Comparison of ENCODE assay signal across 1 cellular context in the genomic region with DNA sequence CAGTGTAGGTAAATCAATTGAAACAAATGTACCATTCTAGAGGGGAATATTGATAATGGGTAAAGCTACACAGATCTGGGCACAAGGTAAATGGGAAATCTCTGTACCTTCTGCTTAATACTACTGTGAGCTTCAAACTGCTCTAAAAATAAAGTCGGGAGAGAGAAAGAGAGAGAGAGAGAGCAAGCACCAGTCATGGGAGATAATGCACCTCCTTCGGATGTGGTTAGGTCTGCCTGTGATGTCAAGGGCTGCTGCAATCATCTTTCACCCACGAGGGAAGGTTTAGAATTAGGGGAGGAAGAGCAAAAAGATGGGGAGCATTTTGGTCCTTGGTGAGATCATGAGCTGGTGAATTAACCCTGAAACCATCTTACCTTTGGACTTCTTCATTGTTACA.
TF ChIP-seq lines count a peak whose summit lies in the region.

No MANE protein-coding gene starts in this region.

TF ChIP-seq in K562, 482 proteins besides CTCF, POLR2A, EP300 and RAD21 (continued from another document and continues in another):
- TF ChIP-seq, protein P1, sequence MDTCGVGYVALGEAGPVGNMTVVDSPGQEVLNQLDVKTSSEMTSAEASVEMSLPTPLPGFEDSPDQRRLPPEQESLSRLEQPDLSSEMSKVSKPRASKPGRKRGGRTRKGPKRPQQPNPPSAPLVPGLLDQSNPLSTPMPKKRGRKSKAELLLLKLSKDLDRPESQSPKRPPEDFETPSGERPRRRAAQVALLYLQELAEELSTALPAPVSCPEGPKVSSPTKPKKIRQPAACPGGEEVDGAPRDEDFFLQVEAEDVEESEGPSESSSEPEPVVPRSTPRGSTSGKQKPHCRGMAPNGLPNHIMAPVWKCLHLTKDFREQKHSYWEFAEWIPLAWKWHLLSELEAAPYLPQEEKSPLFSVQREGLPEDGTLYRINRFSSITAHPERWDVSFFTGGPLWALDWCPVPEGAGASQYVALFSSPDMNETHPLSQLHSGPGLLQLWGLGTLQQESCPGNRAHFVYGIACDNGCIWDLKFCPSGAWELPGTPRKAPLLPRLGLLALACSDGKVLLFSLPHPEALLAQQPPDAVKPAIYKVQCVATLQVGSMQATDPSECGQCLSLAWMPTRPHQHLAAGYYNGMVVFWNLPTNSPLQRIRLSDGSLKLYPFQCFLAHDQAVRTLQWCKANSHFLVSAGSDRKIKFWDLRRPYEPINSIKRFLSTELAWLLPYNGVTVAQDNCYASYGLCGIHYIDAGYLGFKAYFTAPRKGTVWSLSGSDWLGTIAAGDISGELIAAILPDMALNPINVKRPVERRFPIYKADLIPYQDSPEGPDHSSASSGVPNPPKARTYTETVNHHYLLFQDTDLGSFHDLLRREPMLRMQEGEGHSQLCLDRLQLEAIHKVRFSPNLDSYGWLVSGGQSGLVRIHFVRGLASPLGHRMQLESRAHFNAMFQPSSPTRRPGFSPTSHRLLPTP (IDR thresholded peaks at IDR 0.05; ENCODE audit: borderline replicate concordance, extremely low read depth, insufficient read length), result no peak
- no peak for TF ChIP-seq NFXL1 (CRISPR knock-in tag; IDR thresholded peaks at IDR 0.05)
- no peak for TF ChIP-seq ZNF253 (CRISPR knock-in tag; conservative IDR thresholded peaks at IDR 0.05)
- TF ChIP-seq TARDBP (IDR thresholded peaks at IDR 0.05), result no peak
- TF ChIP-seq, protein P2, sequence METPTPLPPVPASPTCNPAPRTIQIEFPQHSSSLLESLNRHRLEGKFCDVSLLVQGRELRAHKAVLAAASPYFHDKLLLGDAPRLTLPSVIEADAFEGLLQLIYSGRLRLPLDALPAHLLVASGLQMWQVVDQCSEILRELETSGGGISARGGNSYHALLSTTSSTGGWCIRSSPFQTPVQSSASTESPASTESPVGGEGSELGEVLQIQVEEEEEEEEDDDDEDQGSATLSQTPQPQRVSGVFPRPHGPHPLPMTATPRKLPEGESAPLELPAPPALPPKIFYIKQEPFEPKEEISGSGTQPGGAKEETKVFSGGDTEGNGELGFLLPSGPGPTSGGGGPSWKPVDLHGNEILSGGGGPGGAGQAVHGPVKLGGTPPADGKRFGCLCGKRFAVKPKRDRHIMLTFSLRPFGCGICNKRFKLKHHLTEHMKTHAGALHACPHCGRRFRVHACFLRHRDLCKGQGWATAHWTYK (CRISPR knock-in tag; IDR thresholded peaks at IDR 0.05), result no peak
- no peak for TF ChIP-seq MAFG (tag; conservative IDR thresholded peaks at IDR 0.05)
- TF ChIP-seq, protein P3, sequence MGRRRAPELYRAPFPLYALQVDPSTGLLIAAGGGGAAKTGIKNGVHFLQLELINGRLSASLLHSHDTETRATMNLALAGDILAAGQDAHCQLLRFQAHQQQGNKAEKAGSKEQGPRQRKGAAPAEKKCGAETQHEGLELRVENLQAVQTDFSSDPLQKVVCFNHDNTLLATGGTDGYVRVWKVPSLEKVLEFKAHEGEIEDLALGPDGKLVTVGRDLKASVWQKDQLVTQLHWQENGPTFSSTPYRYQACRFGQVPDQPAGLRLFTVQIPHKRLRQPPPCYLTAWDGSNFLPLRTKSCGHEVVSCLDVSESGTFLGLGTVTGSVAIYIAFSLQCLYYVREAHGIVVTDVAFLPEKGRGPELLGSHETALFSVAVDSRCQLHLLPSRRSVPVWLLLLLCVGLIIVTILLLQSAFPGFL (CRISPR knock-in tag; IDR thresholded peaks at IDR 0.05), result no peak
- TF ChIP-seq CREM (IDR thresholded peaks at IDR 0.05; ENCODE audit: low read depth), result peak; percentile 73; the same call in 1 of the 2 replicates
- TF ChIP-seq CXXC5 (CRISPR knock-in tag; IDR thresholded peaks at IDR 0.05), result no peak
- TF ChIP-seq ATF7 (IDR thresholded peaks at IDR 0.05), result no peak
- TF ChIP-seq ZNF445 (CRISPR knock-in tag; IDR thresholded peaks at IDR 0.05; ENCODE audit: low read depth), result no peak
- TF ChIP-seq PTBP1 (IDR thresholded peaks at IDR 0.05; ENCODE audit: low read depth, low read length), result no peak
- TF ChIP-seq HDAC1 (IDR thresholded peaks at IDR 0.05), result 0 out of 4 replicates have a peak, but pooled peaks of 1 of the 2 experiments have one; percentile 20
- TF ChIP-seq, protein P4, sequence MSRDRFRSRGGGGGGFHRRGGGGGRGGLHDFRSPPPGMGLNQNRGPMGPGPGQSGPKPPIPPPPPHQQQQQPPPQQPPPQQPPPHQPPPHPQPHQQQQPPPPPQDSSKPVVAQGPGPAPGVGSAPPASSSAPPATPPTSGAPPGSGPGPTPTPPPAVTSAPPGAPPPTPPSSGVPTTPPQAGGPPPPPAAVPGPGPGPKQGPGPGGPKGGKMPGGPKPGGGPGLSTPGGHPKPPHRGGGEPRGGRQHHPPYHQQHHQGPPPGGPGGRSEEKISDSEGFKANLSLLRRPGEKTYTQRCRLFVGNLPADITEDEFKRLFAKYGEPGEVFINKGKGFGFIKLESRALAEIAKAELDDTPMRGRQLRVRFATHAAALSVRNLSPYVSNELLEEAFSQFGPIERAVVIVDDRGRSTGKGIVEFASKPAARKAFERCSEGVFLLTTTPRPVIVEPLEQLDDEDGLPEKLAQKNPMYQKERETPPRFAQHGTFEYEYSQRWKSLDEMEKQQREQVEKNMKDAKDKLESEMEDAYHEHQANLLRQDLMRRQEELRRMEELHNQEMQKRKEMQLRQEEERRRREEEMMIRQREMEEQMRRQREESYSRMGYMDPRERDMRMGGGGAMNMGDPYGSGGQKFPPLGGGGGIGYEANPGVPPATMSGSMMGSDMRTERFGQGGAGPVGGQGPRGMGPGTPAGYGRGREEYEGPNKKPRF (IDR thresholded peaks at IDR 0.05; ENCODE audit: low read depth, low read length), result no peak
- TF ChIP-seq, protein P5, sequence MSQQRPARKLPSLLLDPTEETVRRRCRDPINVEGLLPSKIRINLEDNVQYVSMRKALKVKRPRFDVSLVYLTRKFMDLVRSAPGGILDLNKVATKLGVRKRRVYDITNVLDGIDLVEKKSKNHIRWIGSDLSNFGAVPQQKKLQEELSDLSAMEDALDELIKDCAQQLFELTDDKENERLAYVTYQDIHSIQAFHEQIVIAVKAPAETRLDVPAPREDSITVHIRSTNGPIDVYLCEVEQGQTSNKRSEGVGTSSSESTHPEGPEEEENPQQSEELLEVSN (IDR thresholded peaks at IDR 0.05; ENCODE audit: borderline replicate concordance in 1 of 2, extremely low read depth in 1 of 2, insufficient read depth in 1 of 2, insufficient read length in 1 of 2, low read depth in 1 of 2, low read length in 1 of 2, poor library complexity in 1 of 2, severe bottlenecking in 1 of 2), result no peak
- TF ChIP-seq ZNF561 (CRISPR knock-in tag; conservative IDR thresholded peaks at IDR 0.05), result no peak
- TF ChIP-seq NRF1 (conservative IDR thresholded peaks at IDR 0.05 in 1 of 2, IDR thresholded peaks at IDR 0.05 in 1 of 2), result no peak
- no peak for TF ChIP-seq ZKSCAN1 (IDR thresholded peaks at IDR 0.05; ENCODE audit: low read depth, low read length)
- TF ChIP-seq ESRRB (CRISPR knock-in tag; IDR thresholded peaks at IDR 0.05; ENCODE audit: borderline replicate concordance), result no peak
- TF ChIP-seq, protein P6, sequence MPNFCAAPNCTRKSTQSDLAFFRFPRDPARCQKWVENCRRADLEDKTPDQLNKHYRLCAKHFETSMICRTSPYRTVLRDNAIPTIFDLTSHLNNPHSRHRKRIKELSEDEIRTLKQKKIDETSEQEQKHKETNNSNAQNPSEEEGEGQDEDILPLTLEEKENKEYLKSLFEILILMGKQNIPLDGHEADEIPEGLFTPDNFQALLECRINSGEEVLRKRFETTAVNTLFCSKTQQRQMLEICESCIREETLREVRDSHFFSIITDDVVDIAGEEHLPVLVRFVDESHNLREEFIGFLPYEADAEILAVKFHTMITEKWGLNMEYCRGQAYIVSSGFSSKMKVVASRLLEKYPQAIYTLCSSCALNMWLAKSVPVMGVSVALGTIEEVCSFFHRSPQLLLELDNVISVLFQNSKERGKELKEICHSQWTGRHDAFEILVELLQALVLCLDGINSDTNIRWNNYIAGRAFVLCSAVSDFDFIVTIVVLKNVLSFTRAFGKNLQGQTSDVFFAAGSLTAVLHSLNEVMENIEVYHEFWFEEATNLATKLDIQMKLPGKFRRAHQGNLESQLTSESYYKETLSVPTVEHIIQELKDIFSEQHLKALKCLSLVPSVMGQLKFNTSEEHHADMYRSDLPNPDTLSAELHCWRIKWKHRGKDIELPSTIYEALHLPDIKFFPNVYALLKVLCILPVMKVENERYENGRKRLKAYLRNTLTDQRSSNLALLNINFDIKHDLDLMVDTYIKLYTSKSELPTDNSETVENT (CRISPR knock-in tag; IDR thresholded peaks at IDR 0.05), result no peak
- TF ChIP-seq, protein P7, sequence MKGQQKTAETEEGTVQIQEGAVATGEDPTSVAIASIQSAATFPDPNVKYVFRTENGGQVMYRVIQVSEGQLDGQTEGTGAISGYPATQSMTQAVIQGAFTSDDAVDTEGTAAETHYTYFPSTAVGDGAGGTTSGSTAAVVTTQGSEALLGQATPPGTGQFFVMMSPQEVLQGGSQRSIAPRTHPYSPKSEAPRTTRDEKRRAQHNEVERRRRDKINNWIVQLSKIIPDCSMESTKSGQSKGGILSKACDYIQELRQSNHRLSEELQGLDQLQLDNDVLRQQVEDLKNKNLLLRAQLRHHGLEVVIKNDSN (CRISPR knock-in tag; IDR thresholded peaks at IDR 0.05), result no peak
- peak; percentile 25; the same call in 1 of the 2 replicates for TF ChIP-seq LEF1 (IDR thresholded peaks at IDR 0.05)
- TF ChIP-seq MXI1 (IDR thresholded peaks at IDR 0.05; ENCODE audit: low read depth, low read length), result no peak
- TF ChIP-seq, protein P8, sequence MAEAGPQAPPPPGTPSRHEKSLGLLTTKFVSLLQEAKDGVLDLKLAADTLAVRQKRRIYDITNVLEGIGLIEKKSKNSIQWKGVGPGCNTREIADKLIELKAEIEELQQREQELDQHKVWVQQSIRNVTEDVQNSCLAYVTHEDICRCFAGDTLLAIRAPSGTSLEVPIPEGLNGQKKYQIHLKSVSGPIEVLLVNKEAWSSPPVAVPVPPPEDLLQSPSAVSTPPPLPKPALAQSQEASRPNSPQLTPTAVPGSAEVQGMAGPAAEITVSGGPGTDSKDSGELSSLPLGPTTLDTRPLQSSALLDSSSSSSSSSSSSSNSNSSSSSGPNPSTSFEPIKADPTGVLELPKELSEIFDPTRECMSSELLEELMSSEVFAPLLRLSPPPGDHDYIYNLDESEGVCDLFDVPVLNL (CRISPR knock-in tag; IDR thresholded peaks at IDR 0.05; ENCODE audit: low read depth), result no peak
- no peak for TF ChIP-seq ZC3H11A (IDR thresholded peaks at IDR 0.05; ENCODE audit: low read depth, low read length)
- TF ChIP-seq TEAD2 (tag; IDR thresholded peaks at IDR 0.05), result no peak
- TF ChIP-seq, protein P9, sequence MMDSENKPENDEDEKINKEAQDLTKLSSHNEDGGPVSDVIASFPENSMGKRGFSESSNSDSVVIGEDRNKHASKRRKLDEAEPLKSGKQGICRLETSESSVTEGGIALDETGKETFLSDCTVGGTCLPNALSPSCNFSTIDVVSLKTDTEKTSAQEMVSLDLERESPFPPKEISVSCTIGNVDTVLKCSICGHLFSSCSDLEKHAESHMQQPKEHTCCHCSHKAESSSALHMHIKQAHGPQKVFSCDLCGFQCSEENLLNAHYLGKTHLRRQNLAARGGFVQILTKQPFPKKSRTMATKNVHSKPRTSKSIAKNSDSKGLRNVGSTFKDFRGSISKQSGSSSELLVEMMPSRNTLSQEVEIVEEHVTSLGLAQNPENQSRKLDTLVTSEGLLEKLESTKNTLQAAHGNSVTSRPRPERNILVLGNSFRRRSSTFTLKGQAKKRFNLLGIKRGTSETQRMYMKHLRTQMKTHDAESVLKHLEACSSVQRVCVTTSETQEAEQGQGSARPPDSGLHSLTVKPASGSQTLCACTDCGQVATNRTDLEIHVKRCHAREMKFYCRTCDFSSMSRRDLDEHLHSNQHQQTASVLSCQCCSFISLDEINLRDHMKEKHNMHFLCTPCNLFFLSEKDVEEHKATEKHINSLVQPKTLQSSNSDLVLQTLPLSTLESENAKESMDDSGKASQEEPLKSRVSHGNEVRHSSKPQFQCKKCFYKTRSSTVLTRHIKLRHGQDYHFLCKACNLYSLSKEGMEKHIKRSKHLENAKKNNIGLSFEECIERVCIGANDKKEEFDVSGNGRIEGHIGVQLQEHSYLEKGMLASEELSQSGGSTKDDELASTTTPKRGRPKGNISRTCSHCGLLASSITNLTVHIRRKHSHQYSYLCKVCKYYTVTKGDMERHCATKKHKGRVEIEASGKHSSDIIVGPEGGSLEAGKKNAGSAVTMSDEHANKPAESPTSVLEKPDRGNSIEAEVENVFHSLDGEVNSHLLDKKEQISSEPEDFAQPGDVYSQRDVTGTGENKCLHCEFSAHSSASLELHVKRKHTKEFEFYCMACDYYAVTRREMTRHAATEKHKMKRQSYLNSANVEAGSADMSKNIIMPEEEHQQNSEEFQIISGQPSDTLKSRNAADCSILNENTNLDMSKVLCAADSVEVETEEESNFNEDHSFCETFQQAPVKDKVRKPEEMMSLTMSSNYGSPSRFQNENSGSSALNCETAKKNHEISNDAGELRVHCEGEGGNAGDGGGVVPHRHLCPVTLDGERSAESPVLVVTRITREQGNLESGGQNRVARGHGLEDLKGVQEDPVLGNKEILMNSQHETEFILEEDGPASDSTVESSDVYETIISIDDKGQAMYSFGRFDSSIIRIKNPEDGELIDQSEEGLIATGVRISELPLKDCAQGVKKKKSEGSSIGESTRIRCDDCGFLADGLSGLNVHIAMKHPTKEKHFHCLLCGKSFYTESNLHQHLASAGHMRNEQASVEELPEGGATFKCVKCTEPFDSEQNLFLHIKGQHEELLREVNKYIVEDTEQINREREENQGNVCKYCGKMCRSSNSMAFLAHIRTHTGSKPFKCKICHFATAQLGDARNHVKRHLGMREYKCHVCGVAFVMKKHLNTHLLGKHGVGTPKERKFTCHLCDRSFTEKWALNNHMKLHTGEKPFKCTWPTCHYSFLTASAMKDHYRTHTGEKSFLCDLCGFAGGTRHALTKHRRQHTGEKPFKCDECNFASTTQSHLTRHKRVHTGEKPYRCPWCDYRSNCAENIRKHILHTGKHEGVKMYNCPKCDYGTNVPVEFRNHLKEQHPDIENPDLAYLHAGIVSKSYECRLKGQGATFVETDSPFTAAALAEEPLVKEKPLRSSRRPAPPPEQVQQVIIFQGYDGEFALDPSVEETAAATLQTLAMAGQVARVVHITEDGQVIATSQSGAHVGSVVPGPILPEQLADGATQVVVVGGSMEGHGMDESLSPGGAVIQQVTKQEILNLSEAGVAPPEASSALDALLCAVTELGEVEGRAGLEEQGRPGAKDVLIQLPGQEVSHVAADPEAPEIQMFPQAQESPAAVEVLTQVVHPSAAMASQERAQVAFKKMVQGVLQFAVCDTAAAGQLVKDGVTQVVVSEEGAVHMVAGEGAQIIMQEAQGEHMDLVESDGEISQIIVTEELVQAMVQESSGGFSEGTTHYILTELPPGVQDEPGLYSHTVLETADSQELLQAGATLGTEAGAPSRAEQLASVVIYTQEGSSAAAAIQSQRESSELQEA (IDR thresholded peaks at IDR 0.05; ENCODE audit: low read depth), result no peak
- no peak for TF ChIP-seq CHCHD3 (CRISPR knock-in tag; IDR thresholded peaks at IDR 0.05)
- peak; percentile 78 for TF ChIP-seq CBFA2T3 (IDR thresholded peaks at IDR 0.05)
- TF ChIP-seq, protein P10, sequence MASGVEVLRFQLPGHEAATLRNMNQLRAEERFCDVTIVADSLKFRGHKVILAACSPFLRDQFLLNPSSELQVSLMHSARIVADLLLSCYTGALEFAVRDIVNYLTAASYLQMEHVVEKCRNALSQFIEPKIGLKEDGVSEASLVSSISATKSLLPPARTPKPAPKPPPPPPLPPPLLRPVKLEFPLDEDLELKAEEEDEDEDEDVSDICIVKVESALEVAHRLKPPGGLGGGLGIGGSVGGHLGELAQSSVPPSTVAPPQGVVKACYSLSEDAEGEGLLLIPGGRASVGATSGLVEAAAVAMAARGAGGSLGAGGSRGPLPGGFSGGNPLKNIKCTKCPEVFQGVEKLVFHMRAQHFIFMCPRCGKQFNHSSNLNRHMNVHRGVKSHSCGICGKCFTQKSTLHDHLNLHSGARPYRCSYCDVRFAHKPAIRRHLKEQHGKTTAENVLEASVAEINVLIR (CRISPR knock-in tag; IDR thresholded peaks at IDR 0.05), result 0 out of 2 replicates have a peak, but pooled peaks have one; percentile 41
- TF ChIP-seq, protein P11, sequence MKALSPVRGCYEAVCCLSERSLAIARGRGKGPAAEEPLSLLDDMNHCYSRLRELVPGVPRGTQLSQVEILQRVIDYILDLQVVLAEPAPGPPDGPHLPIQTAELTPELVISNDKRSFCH (CRISPR knock-in tag; IDR thresholded peaks at IDR 0.05), result no peak
- TF ChIP-seq, protein P11 (tag; IDR thresholded peaks at IDR 0.05), result no peak
